ENCODE assay signal across 11 cellular contexts in the genomic region with DNA sequence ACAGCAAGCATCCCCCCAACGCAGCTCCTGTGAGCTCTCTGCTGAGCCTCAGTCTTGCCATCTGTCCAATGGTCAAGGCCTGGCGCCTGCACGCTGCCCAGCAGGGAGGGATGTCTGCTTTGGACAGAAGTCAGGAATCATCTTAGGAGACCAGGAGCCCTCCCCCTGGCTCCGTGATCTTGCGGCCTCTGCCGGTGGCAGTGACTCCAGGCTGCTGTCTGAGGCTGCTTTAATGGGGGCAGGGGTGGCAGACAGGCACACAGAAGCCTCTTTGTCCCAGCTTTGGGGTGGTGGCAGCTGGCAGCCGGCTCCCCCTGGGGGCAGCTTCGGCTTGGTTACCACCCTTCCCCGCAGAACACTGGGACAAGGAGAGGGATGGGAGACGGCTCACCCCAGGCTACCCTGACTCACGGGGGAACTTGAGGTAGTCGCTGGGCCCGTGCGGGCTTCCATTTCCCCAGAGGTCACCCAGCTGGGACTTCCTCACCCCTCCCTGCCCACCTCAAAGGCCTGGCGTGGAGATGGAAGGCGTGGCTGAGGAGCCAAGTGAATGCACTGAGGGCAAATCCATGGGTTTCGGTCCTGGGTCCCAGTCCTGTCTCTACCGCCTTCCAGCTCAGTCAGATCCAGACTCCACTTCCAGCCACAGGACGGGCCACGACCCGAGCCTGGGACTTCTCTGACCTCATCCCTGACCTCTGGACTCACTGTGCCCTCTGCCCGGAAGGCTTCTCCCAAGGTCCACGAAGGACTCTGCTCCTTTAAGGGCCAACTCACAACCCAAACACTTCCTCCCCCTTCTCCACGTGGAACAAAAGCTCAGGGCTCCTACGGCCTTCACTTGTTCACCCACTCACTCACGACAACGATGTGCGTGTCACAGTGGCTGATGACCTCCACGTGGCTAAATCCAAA. TPM values are rescaled to one million over a fixed set of nuclear protein-coding genes. Genes with fewer than 3 reads are reported as not detected.
A peak's percentile ranks its signal among the peaks of the same experiment; 100 is the strongest.
DNase-seq lines count a peak whose midpoint lies in the region; ATAC-seq and TF ChIP-seq lines count a peak whose summit lies in the region.
"Had no signal": no experiment of that assay in that cellular context is flagged by ENCODE, and none has a peak within 500 bp of the region (broad histone marks: within the 10 kb centered on the region; RNA-seq: fewer than 3 reads in every experiment).

No MANE protein-coding gene starts in this region.

- H2AFZ ChIP-seq in ACC112 (ENCODE audit: low read length, unreplicated experiment), result no peak overlapping the region

- ATAC-seq in esophagus mucosa, result peak; percentile 9
- no peak for ATAC-seq in activated naive CD8-positive, alpha-beta T cell treated with anti-CD3 and anti-CD28 coated beads, Interleukin-2, amount 50 U/mL, for 24 hours

- no peak for TF ChIP-seq CTCF in nephron progenitor cell (IDR thresholded peaks at IDR 0.05)

- peak overlapping the region; percentile 86 for H3K27ac ChIP-seq in ACC112 (ENCODE audit: low read depth, low read length)

- peaks cover 55% of the 10 kb centered on the region for H3K79me2 ChIP-seq in ACC112 (ENCODE audit: control insufficient read depth, insufficient read depth, low read length, unreplicated experiment)

- no peaks in the 10 kb centered on the region for H3K27me3 Mint-ChIP-seq in nephron progenitor cell (ENCODE audit: low read depth, poor library complexity)
- H3K27me3 Mint-ChIP-seq in activated naive CD8-positive, alpha-beta T cell treated with anti-CD3 and anti-CD28 coated beads, Interleukin-2, amount 50 U/mL, for 24 hours, result no peaks in the 10 kb centered on the region

- H3K9me3 ChIP-seq in NT2/D1 (ENCODE audit: insufficient read depth, low read length), result no peaks in the 10 kb centered on the region

- in situ Hi-C loops in ACHN (cut with HindIII; ENCODE audit: low pct_ligation_motif_present, low pct_unique_long_range_greater_than_20kb, low sequenced_read_pairs), result no loop called here

- H3K36me3 ChIP-seq in ACC112 (ENCODE audit: insufficient read depth, low read length) (peaks cover 7% of the 10 kb centered on the region; the same call in 1 of the 2 replicates), NT2/D1 (ENCODE audit: insufficient read depth, insufficient read length, low read length) (peaks cover 83% of the 10 kb centered on the region)

- H3K27ac Mint-ChIP-seq in nephron progenitor cell, result peak overlapping the region; percentile 97
- no peak overlapping the region for H3K27ac Mint-ChIP-seq in activated naive CD8-positive, alpha-beta T cell treated with anti-CD3 and anti-CD28 coated beads, Interleukin-2, amount 50 U/mL, for 24 hours

- DNase-seq in NT2/D1 (ENCODE audit: low read depth, low spot score) (no peak), nephron progenitor cell (no peak), iPS-NIHi7 (ENCODE audit: extremely low spot score) (no peak), ACHN (no peak)
- no peak for DNase-seq in activated CD4-positive, CD25-positive, alpha-beta regulatory T cell treated with anti-CD3 and anti-CD28 coated beads, Interleukin-2, amount 50 U/mL, for 72 hours
- DNase-seq in activated naive CD8-positive, alpha-beta T cell treated with anti-CD3 and anti-CD28 coated beads, Interleukin-2, amount 50 U/mL, for 24 hours, result no peak
- DNase-seq: activated CD8-positive, alpha-beta memory T cell treated with anti-CD3 and anti-CD28 coated beads for 24 hours; DMS53; NCI-H1694 treated with DMSO at 0.1 percent for 48 hours had no signal

- no peak overlapping the region for H3K4me3 Mint-ChIP-seq in nephron progenitor cell
- H3K4me3 Mint-ChIP-seq in activated naive CD8-positive, alpha-beta T cell treated with anti-CD3 and anti-CD28 coated beads, Interleukin-2, amount 50 U/mL, for 24 hours, result no peak overlapping the region

- H3K27me3 ChIP-seq in ACC112 (ENCODE audit: insufficient read depth, low read length), result no peaks in the 10 kb centered on the region
- H3K27me3 ChIP-seq in NT2/D1 (ENCODE audit: insufficient read depth, insufficient read length), result no peaks in the 10 kb centered on the region

- H3K36me3 Mint-ChIP-seq in nephron progenitor cell (ENCODE audit: low read depth), result peaks cover 33% of the 10 kb centered on the region
- H3K36me3 Mint-ChIP-seq in activated naive CD8-positive, alpha-beta T cell treated with anti-CD3 and anti-CD28 coated beads, Interleukin-2, amount 50 U/mL, for 24 hours (ENCODE audit: low read depth), result peaks cover 24% of the 10 kb centered on the region

- no peaks in the 10 kb centered on the region for H3K9me3 Mint-ChIP-seq in nephron progenitor cell
- no peaks in the 10 kb centered on the region for H3K9me3 Mint-ChIP-seq in activated naive CD8-positive, alpha-beta T cell treated with anti-CD3 and anti-CD28 coated beads, Interleukin-2, amount 50 U/mL, for 24 hours

- peaks cover 40% of the 10 kb centered on the region for H3K4me1 Mint-ChIP-seq in nephron progenitor cell
- peaks cover 21% of the 10 kb centered on the region for H3K4me1 Mint-ChIP-seq in activated naive CD8-positive, alpha-beta T cell treated with anti-CD3 and anti-CD28 coated beads, Interleukin-2, amount 50 U/mL, for 24 hours

- H3K9ac ChIP-seq in NT2/D1 (ENCODE audit: insufficient read length, low read depth), result peak overlapping the region; percentile 14

- no peak overlapping the region for H3K4me3 ChIP-seq in ACC112 (ENCODE audit: low read depth, low read length)
- no peak overlapping the region for H3K4me3 ChIP-seq in NT2/D1 (ENCODE audit: insufficient read length, low read depth)

- H3K4me1 ChIP-seq in ACC112 (ENCODE audit: control insufficient read depth, insufficient read depth, low read length, unreplicated experiment) (peaks cover 51% of the 10 kb centered on the region), NT2/D1 (ENCODE audit: insufficient read depth, insufficient read length) (peaks cover 24% of the 10 kb centered on the region)

RNA-seq across cellular contexts. Expression of gene PEDS1, which starts 14.8 kb away (rescaled TPM):
- 27.0 TPM for total RNA-seq in esophagus mucosa

RNA-seq across cellular contexts. Expression of gene UBE2V1, which starts 25.8 kb away (rescaled TPM):
- total RNA-seq in esophagus mucosa, result 75.6 TPM

RNA-seq across cellular contexts. Expression of gene CEBPB, which starts 51.9 kb away (rescaled TPM):
- 59.8 TPM for total RNA-seq in esophagus mucosa
